In genomic region chr10:47578547-47578946, GRCh38 we compare ENCODE assay signal across 8 cellular contexts. TPM values are rescaled to one million over a fixed set of nuclear protein-coding genes. Genes with fewer than 3 reads are reported as not detected.
DNase-seq lines count a peak whose midpoint lies in the region; ATAC-seq, FAIRE-seq and TF ChIP-seq lines count a peak whose summit lies in the region.
"Not testable (repeated sequence)": the region's sequence is repeated elsewhere in the genome, so short reads cannot be mapped to it uniquely, and the experiment has no call there.

No MANE protein-coding gene starts in this region.

- H3K9ac ChIP-seq in GM12878 (ENCODE audit: control insufficient read depth, insufficient read depth, low read length): not testable (repeated sequence)

- H3K4me2 ChIP-seq in GM12878 (ENCODE audit: control insufficient read depth, insufficient read depth): not testable (repeated sequence)

- H2AFZ ChIP-seq in GM12878 (ENCODE audit: control insufficient read depth, low read depth, low read length): not testable (repeated sequence)

- TF ChIP-seq CTCF in GM12878 (IDR thresholded peaks at IDR 0.05 in 2 of 3, conservative IDR thresholded peaks at IDR 0.05 in 1 of 3; ENCODE audit: control insufficient read depth in 2 of 3, extremely low read depth in 1 of 3, insufficient read depth in 1 of 3, low read depth in 3 of 3, low read length in 3 of 3): not testable (repeated sequence)

- H3K9me3 ChIP-seq in GM12878 (replicated peaks; ENCODE audit: control insufficient read depth, insufficient read depth, low read length): not testable (repeated sequence)

- FAIRE-seq in GM12878 (lab: Jason Lieb, UNC): not testable (repeated sequence)

- DNase-seq in GM12878 (ENCODE audit: low read depth, low spot score): not testable (repeated sequence)

- H3K4me1 ChIP-seq in GM12878 (ENCODE audit: control insufficient read depth, insufficient read depth, low read length): not testable (repeated sequence)

- H3K27me3 ChIP-seq in GM12878 (replicated peaks in 1 of 2; ENCODE audit: control insufficient read depth in 2 of 2, insufficient read depth in 2 of 2, low read length in 1 of 2): not testable (repeated sequence)

- not testable (repeated sequence) for BruUV-seq in GM12878 (replicated peaks; lab: Mats Ljungman, UMichigan)

- not testable (repeated sequence) for TF ChIP-seq RAD21 in GM12878 (IDR thresholded peaks at IDR 0.05; ENCODE audit: insufficient read depth, low read depth, low read length)

- not testable (repeated sequence) for H3K36me3 ChIP-seq in GM12878 (ENCODE audit: control insufficient read depth in 2 of 2, insufficient read depth in 2 of 2, low read length in 1 of 2)

- CTCF ChIA-PET in GM12878 (lab: Yijun Ruan, JAX): not testable (repeated sequence)

- POLR2A ChIA-PET in GM12878 (lab: Charles Lee): not testable (repeated sequence)

- H3K79me2 ChIP-seq in GM12878 (ENCODE audit: control insufficient read depth, insufficient read depth, low read length): not testable (repeated sequence)

- ATAC-seq in GM18508 (IDR thresholded peaks at IDR 0.05; ENCODE audit: insufficient read depth, unreplicated experiment) (peak; percentile 99), GM19043 (IDR thresholded peaks at IDR 0.05; ENCODE audit: low read depth, unreplicated experiment) (peak; percentile 100), GM21390 (IDR thresholded peaks at IDR 0.05; ENCODE audit: unreplicated experiment) (peak; percentile 100), GM21825 (IDR thresholded peaks at IDR 0.05; ENCODE audit: unreplicated experiment) (peak; percentile 100), HG02884 (IDR thresholded peaks at IDR 0.05; ENCODE audit: unreplicated experiment) (peak; percentile 92), HG03095 (IDR thresholded peaks at IDR 0.05; ENCODE audit: unreplicated experiment) (peak; percentile 98), HG03432 (IDR thresholded peaks at IDR 0.05; ENCODE audit: unreplicated experiment) (peak; percentile 99), GM12878 (peak; percentile 76)

- H4K20me1 ChIP-seq in GM12878 (ENCODE audit: control insufficient read depth, insufficient read depth): not testable (repeated sequence)

- H3K4me3 ChIP-seq in GM12878: not testable (repeated sequence)

- intact Hi-C loops in GM12878 (cut with micrococcal nuclease; ENCODE audit: unreplicated experiment): not testable (repeated sequence)

- SMC1A ChIA-PET in GM12878 (lab: Charles Lee; ENCODE audit: uncharacterized antibody, unreplicated experiment): not testable (repeated sequence)

- RAD21 ChIA-PET in GM12878 (lab: Charles Lee; ENCODE audit: unreplicated experiment): not testable (repeated sequence)

- TF ChIP-seq POLR2A in GM12878 (IDR thresholded peaks at IDR 0.05; ENCODE audit: low read depth, low read length): not testable (repeated sequence)

- TF ChIP-seq EP300 in GM12878 (IDR thresholded peaks at IDR 0.05; ENCODE audit: borderline replicate concordance in 1 of 2, control insufficient read depth in 1 of 2, low read depth in 2 of 2, low read length in 2 of 2): not testable (repeated sequence)

- in situ Hi-C loops in GM12878 (cut with MboI): not testable (repeated sequence)

- not testable (repeated sequence) for H3K27ac ChIP-seq in GM12878 (ENCODE audit: control insufficient read depth, insufficient read depth)

RNA-seq across cellular contexts. Expression of gene AGAP9, which starts 55.1 kb away (rescaled TPM):
- 35.8 and 37.9 TPM in 2 replicates for total RNA-seq in GM12878 (2013; cell fraction: nucleolus; rRNA removed)
- 3.6 and 3.7 TPM in 2 replicates for total RNA-seq in GM12878 (2014; rRNA removed)
- 3.5 and 3.9 TPM in 2 replicates for total RNA-seq in GM12878 (2014; rRNA removed; fragmentation: Illumina TruSeq; extraction: Trizol)
- total RNA-seq in GM12878 (2021): 4.0 and 4.4 TPM in 2 replicates
- 3.7 TPM for polyA plus RNA-seq in GM12878 (2011; ENCODE audit: low read depth)
- 6.7 and 7.3 TPM in 2 replicates for polyA plus RNA-seq in GM12878 (2011; rRNA removed)
- polyA plus RNA-seq in GM12878 (2011; cell fraction: cytosol; rRNA removed): 3.9 and 5.8 TPM in 2 replicates
- 34.1 and 37.1 TPM in 2 replicates for polyA plus RNA-seq in GM12878 (2011; cell fraction: nucleus; rRNA removed)
- polyA plus RNA-seq in GM12878 (2012): 4.7 and 5.5 TPM in 2 replicates
- 5.9 and 6.9 TPM in 2 replicates for polyA plus RNA-seq in GM12878 (2014; fragmentation: Illumina TruSeq; extraction: Trizol)
- polyA plus RNA-seq in GM12878 (2014; fragmentation: Nextera tagmentation; extraction: Ambion mirVana): under 1 TPM; 0.32 to 0.47 TPM
- polyA plus RNA-seq in GM12878 (2014; rRNA removed): 7.7 and 8.8 TPM in 2 replicates
- polyA plus RNA-seq in GM12878 (2016; fragmentation: Nextera tagmentation; extraction: Ambion mirVana): 1 to 10 TPM; 1.4 to 1.8 TPM
- polyA minus RNA-seq in GM12878 (2011; rRNA and poly(A)+ RNA removed): 4.7 and 8.6 TPM in 2 replicates
- polyA minus RNA-seq in GM12878 (2011; cell fraction: cytosol; rRNA and poly(A)+ RNA removed): 0.80 and 0.83 TPM in 2 replicates
- polyA minus RNA-seq in GM12878 (2011; cell fraction: nucleus; rRNA and poly(A)+ RNA removed): 5.0 and 9.4 TPM in 2 replicates
